Comparison of ENCODE assay signal across 1 cellular context in the genomic region with DNA sequence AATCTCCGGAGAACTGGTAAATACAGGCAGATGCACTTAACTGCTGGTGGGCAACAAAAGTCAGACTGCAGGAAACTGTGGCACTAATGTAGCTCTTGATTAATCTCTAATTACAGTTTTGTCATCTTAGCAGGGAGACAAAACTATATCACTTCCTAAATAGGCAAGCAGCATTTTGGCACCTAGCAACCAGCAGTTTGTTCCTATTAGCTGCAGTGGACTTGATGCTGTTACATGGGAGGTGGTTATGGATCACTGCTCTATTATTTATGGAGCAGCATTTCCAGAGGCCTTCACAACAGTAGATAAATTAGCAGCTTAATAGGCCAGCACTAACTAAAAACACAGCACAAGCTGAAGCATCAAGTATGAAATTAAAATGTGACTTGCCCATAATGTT.
TF ChIP-seq lines count a peak whose summit lies in the region.

No MANE protein-coding gene starts in this region.

TF ChIP-seq in GM23338, 12 proteins besides CTCF, POLR2A, EP300 and RAD21 (continued from another document):
- TF ChIP-seq ETS1 (IDR thresholded peaks at IDR 0.05), result no peak
- TF ChIP-seq POLR2AphosphoS5 (IDR thresholded peaks at IDR 0.05; ENCODE audit: low read depth), result no peak
